Comparison of ENCODE assay signal across 12 cellular contexts in the genomic region with DNA sequence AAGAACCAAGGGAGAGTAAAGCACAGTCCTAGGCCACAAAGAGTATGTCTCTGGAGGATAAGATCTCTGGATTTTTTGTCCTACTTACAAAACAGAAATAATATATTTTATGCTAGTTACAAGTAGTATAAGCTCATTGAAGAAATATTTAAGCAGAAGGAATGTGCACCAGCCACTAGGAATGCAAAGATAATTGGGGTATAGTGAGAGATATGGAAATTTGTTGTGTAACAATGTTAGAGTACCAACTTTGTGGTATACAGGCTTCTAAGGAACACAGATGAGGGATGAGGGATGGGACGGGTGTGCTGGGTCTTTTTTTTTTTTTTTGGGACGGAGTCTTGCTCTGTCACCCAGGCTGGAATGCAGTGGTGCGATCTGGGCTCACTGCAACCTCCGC. TPM values are rescaled to one million over a fixed set of nuclear protein-coding genes. Genes with fewer than 3 reads are reported as not detected.
DNase-seq lines count a peak whose midpoint lies in the region; ATAC-seq lines count a peak whose summit lies in the region.
"Had no signal": no experiment of that assay in that cellular context is flagged by ENCODE, and none has a peak within 500 bp of the region (broad histone marks: within the 10 kb centered on the region; RNA-seq: fewer than 3 reads in every experiment).

No MANE protein-coding gene starts in this region.

- intact Hi-C loops in activated T-helper 1 cell treated with anti-CD3 and anti-CD28 coated beads, Interleukin-12 subunit alpha, Interleukin-12 subunit beta, Interleukin-2, Interleukin-4 antibody, amounts not matched to agents 30 ng/mL and 10 ng/mL and 1 ng/mL, durations not matched to agents 14 hours and 24 hours and 36 hours (cut with micrococcal nuclease) = no loop called here

- 68 to 71% methylated on average over 4 of the region's 4 CpGs for WGBS in GM23248 (ENCODE audit: low coverage in 1 of 2, low lambda C conversion rate in 2 of 2, missing lambda C conversion rate in 2 of 2), 2 experiments

- H4K20me1 ChIP-seq in GM23248 (ENCODE audit: insufficient read depth) = no peaks in the 10 kb centered on the region

- H3K9me2 ChIP-seq in GM23248 (ENCODE audit: insufficient read depth) = no peaks in the 10 kb centered on the region

- H3K27ac ChIP-seq in GM23248 = peak overlapping the region; percentile 76

- no peaks in the 10 kb centered on the region for H3K9me3 Mint-ChIP-seq in activated T-helper 1 cell treated with anti-CD3 and anti-CD28 coated beads, Interleukin-12 subunit alpha, Interleukin-12 subunit beta, Interleukin-2, Interleukin-4 antibody, amounts not matched to agents 30 ng/mL and 10 ng/mL and 1 ng/mL, durations not matched to agents 14 hours and 24 hours and 36 hours

- in situ Hi-C loops in GM23248 (cut with MboI) = no loop called here

- no peaks in the 10 kb centered on the region for H3K36me3 ChIP-seq in GM23248 (ENCODE audit: low read depth)
- H3K36me3 ChIP-seq: right lobe of liver, uterus had no signal

- H3K4me1 Mint-ChIP-seq in activated T-helper 1 cell treated with anti-CD3 and anti-CD28 coated beads, Interleukin-12 subunit alpha, Interleukin-12 subunit beta, Interleukin-2, Interleukin-4 antibody, amounts not matched to agents 30 ng/mL and 10 ng/mL and 1 ng/mL, durations not matched to agents 14 hours and 24 hours and 36 hours (ENCODE audit: low read depth) = peaks cover 79% of the 10 kb centered on the region

- peaks cover 43% of the 10 kb centered on the region for H3F3A ChIP-seq in GM23248 (ENCODE audit: insufficient read depth)

- no peak overlapping the region for H3K4me3 Mint-ChIP-seq in activated T-helper 1 cell treated with anti-CD3 and anti-CD28 coated beads, Interleukin-12 subunit alpha, Interleukin-12 subunit beta, Interleukin-2, Interleukin-4 antibody, amounts not matched to agents 30 ng/mL and 10 ng/mL and 1 ng/mL, durations not matched to agents 14 hours and 24 hours and 36 hours

- H2AFZ ChIP-seq in GM23248 = no peak overlapping the region

- peaks cover 18% of the 10 kb centered on the region for H3K36me3 Mint-ChIP-seq in activated T-helper 1 cell treated with anti-CD3 and anti-CD28 coated beads, Interleukin-12 subunit alpha, Interleukin-12 subunit beta, Interleukin-2, Interleukin-4 antibody, amounts not matched to agents 30 ng/mL and 10 ng/mL and 1 ng/mL, durations not matched to agents 14 hours and 24 hours and 36 hours (ENCODE audit: low read depth)

- no peak for ATAC-seq in HG02840 (IDR thresholded peaks at IDR 0.05; ENCODE audit: low FRiP score, unreplicated experiment)

- H3K27me3 ChIP-seq in GM23248 (replicated peaks; ENCODE audit: insufficient read depth) = no peaks in the 10 kb centered on the region
- H3K27me3 ChIP-seq: right lobe of liver, uterus had no signal

- peaks cover 65% of the 10 kb centered on the region for H3K4me1 ChIP-seq in GM23248 (ENCODE audit: insufficient read depth)

- H3K79me2 ChIP-seq in GM23248 (ENCODE audit: insufficient read depth) = peaks cover 96% of the 10 kb centered on the region

- H3K9me3 ChIP-seq in GM23248 (ENCODE audit: low read depth) = no peaks in the 10 kb centered on the region
- H3K9me3 ChIP-seq: right lobe of liver, uterus had no signal

- H3K4me3 ChIP-seq in GM23248 = no peak overlapping the region
- H3K4me3 ChIP-seq: right lobe of liver, uterus had no signal

- no peaks in the 10 kb centered on the region for H3K27me3 Mint-ChIP-seq in activated T-helper 1 cell treated with anti-CD3 and anti-CD28 coated beads, Interleukin-12 subunit alpha, Interleukin-12 subunit beta, Interleukin-2, Interleukin-4 antibody, amounts not matched to agents 30 ng/mL and 10 ng/mL and 1 ng/mL, durations not matched to agents 14 hours and 24 hours and 36 hours (ENCODE audit: insufficient read depth)

- H3K4me2 ChIP-seq in GM23248 (ENCODE audit: unreplicated experiment) = peak overlapping the region; percentile 62

- peak; percentile 29 for DNase-seq in AG20443 (ENCODE audit: low spot score)
- peak; percentile 68 for DNase-seq in GM23248
- no peak for DNase-seq in activated T-helper 1 cell treated with anti-CD3 and anti-CD28 coated beads, Interleukin-12 subunit alpha, Interleukin-12 subunit beta, Interleukin-2, Interleukin-4 antibody, amounts not matched to agents 30 ng/mL and 10 ng/mL and 1 ng/mL, durations not matched to agents 14 hours and 24 hours and 36 hours (ENCODE audit: low spot score)
- peak; percentile 28 for DNase-seq in hepatic stellate cell (ENCODE audit: low spot score)
- DNase-seq in OCI-M2 (lab: John Stamatoyannopoulos, UW; ENCODE audit: unreplicated experiment) = no peak
- DNase-seq in RPMI8226 = no peak
- no peak for DNase-seq in putamen (ENCODE audit: low spot score)
- DNase-seq: activated effector memory CD4-positive, alpha-beta T cell treated with Interleukin-2 at 50 U/mL for 16 hours; DMS153; right lobe of liver; uterus had no signal

- H3K9ac ChIP-seq in GM23248 = no peak overlapping the region

- H3K27ac Mint-ChIP-seq in activated T-helper 1 cell treated with anti-CD3 and anti-CD28 coated beads, Interleukin-12 subunit alpha, Interleukin-12 subunit beta, Interleukin-2, Interleukin-4 antibody, amounts not matched to agents 30 ng/mL and 10 ng/mL and 1 ng/mL, durations not matched to agents 14 hours and 24 hours and 36 hours = peak overlapping the region; percentile 65

RNA-seq across cellular contexts. Expression of gene AKAP13, which starts 26.5 kb away (rescaled TPM):
- total RNA-seq in GM23248 (2014; rRNA removed; shearing (Covaris generic)) = 27.7 and 45.0 TPM in 2 replicates
- 22.5 and 26.5 TPM in 2 replicates for polyA plus RNA-seq in GM23248 (2016; fragmentation: Nextera tagmentation; extraction: Ambion mirVana)
- total RNA-seq in activated T-helper 1 cell treated with anti-CD3 and anti-CD28 coated beads, Interleukin-12 subunit alpha, Interleukin-12 subunit beta, Interleukin-2, Interleukin-4 antibody, amounts not matched to agents 30 ng/mL and 10 ng/mL and 1 ng/mL, durations not matched to agents 14 hours and 24 hours and 36 hours = 78.9 and 81.9 TPM in 2 replicates

Comparison
In these comparisons a context has a peak if more than half of its experiments do, and no peak if none do; other contexts are left out.
1. DNase-seq: peak in AG20443 (single experiment), GM23248 (single experiment) and hepatic stellate cell (single experiment); none in activated T-helper 1 cell treated with anti-CD3 and anti-CD28 coated beads, Interleukin-12 subunit alpha, Interleukin-12 subunit beta, Interleukin-2, Interleukin-4 antibody, amounts not matched to agents 30 ng/mL and 10 ng/mL and 1 ng/mL, durations not matched to agents 14 hours and 24 hours and 36 hours (single experiment), OCI-M2 (single experiment), RPMI8226 (single experiment) and putamen (single experiment).